Comparison of ENCODE assay signal across 9 cellular contexts in genomic region chr2:188369365-188369764, GRCh38.
DNase-seq lines count a peak whose midpoint lies in the region; ATAC-seq and TF ChIP-seq lines count a peak whose summit lies in the region.
"Had no signal": no experiment of that assay in that cellular context is flagged by ENCODE, and none has a peak within 500 bp of the region (broad histone marks: within the 10 kb centered on the region; RNA-seq: fewer than 3 reads in every experiment).

No MANE protein-coding gene starts in this region.

- H3K27ac ChIP-seq in C4-2B (no peak overlapping the region), breast epithelium (no peak overlapping the region)

- H3K27ac Mint-ChIP-seq in stimulated activated effector memory CD8-positive, alpha-beta T cell treated with anti-CD3 and anti-CD28 coated beads, Interleukin-12 subunit alpha, Interleukin-12 subunit beta, amount 100 ng/mL, for 72 hours: no peak overlapping the region
- H3K27ac Mint-ChIP-seq: T-helper 1 cell treated with Interleukin-12 subunit alpha and Interleukin-12 subunit beta and Interleukin-4 antibody, amounts not matched to agents 30 μg/mL and 1 μg/mL, for 36 hours had no signal

- H3K9me3 Mint-ChIP-seq in stimulated activated effector memory CD8-positive, alpha-beta T cell treated with anti-CD3 and anti-CD28 coated beads, Interleukin-12 subunit alpha, Interleukin-12 subunit beta, amount 100 ng/mL, for 72 hours: peaks cover 2% of the 10 kb centered on the region
- H3K9me3 Mint-ChIP-seq: T-helper 1 cell treated with Interleukin-12 subunit alpha and Interleukin-12 subunit beta and Interleukin-4 antibody, amounts not matched to agents 30 μg/mL and 1 μg/mL, for 36 hours had no signal

- no peaks in the 10 kb centered on the region for H3K4me1 Mint-ChIP-seq in stimulated activated effector memory CD8-positive, alpha-beta T cell treated with anti-CD3 and anti-CD28 coated beads, Interleukin-12 subunit alpha, Interleukin-12 subunit beta, amount 100 ng/mL, for 72 hours

- no peaks in the 10 kb centered on the region for H3K27me3 ChIP-seq in breast epithelium

- H3K36me3 ChIP-seq in breast epithelium: no peaks in the 10 kb centered on the region

- TF ChIP-seq CTCF in C4-2B (conservative IDR thresholded peaks at IDR 0.05): peak; percentile 66
- TF ChIP-seq CTCF in breast epithelium (IDR thresholded peaks at IDR 0.05): peak; percentile 34 to 48 (median 39)

- TF ChIP-seq POLR2A in breast epithelium (IDR thresholded peaks at IDR 0.05): no peak

- H3K9me3 ChIP-seq in breast epithelium: no peaks in the 10 kb centered on the region

- H3K4me3 ChIP-seq in breast epithelium: no peak overlapping the region

- H3K4me1 ChIP-seq in breast epithelium: no peaks in the 10 kb centered on the region

- DNase-seq in NCI-H226 (peak; percentile 10), breast epithelium (ENCODE audit: low spot score in 2 of 2) (no peak), left colon (peak in 1 of 2 donors; percentile 7), NCI-H774 (lab: John Stamatoyannopoulos, UW) (no peak)
- DNase-seq in stimulated activated effector memory CD8-positive, alpha-beta T cell treated with anti-CD3 and anti-CD28 coated beads, Interleukin-12 subunit alpha, Interleukin-12 subunit beta, amount 100 ng/mL, for 72 hours (ENCODE audit: low spot score in 2 of 2): no peak

- intact Hi-C loops in breast epithelium (cut with DNase I; ENCODE audit: low total_unique reads) (no loop called here), left colon (cut with DNase I, micrococcal nuclease) (no loop called here)

- H3K4me3 Mint-ChIP-seq in stimulated activated effector memory CD8-positive, alpha-beta T cell treated with anti-CD3 and anti-CD28 coated beads, Interleukin-12 subunit alpha, Interleukin-12 subunit beta, amount 100 ng/mL, for 72 hours: no peak overlapping the region
- H3K4me3 Mint-ChIP-seq: T-helper 1 cell treated with Interleukin-12 subunit alpha and Interleukin-12 subunit beta and Interleukin-4 antibody, amounts not matched to agents 30 μg/mL and 1 μg/mL, for 36 hours had no signal

- H3K36me3 Mint-ChIP-seq in stimulated activated effector memory CD8-positive, alpha-beta T cell treated with anti-CD3 and anti-CD28 coated beads, Interleukin-12 subunit alpha, Interleukin-12 subunit beta, amount 100 ng/mL, for 72 hours: no peaks in the 10 kb centered on the region

- ATAC-seq in GM18519 (IDR thresholded peaks at IDR 0.05; ENCODE audit: low FRiP score, unreplicated experiment) (peak; percentile 64), HG02943 (IDR thresholded peaks at IDR 0.05; ENCODE audit: low read depth, unreplicated experiment) (peak; percentile 69), left colon (peak; percentile 71)
- ATAC-seq in stimulated activated effector memory CD8-positive, alpha-beta T cell treated with anti-CD3 and anti-CD28 coated beads, Interleukin-12 subunit alpha, Interleukin-12 subunit beta, amount 100 ng/mL, for 72 hours: no peak
